ENCODE assay signal across 8 cellular contexts in genomic region chr18:23438046-23438377, GRCh38. TPM values are rescaled to one million over a fixed set of nuclear protein-coding genes. Genes with fewer than 3 reads are reported as not detected.
DNase-seq lines count a peak whose midpoint lies in the region; TF ChIP-seq lines count a peak whose summit lies in the region.

No MANE protein-coding gene starts in this region.

- no peak overlapping the region for H3K18ac ChIP-seq in neuronal stem cell (ENCODE audit: low read length)

- no peak overlapping the region for H3K4ac ChIP-seq in neuronal stem cell (ENCODE audit: low read length)

- no peak overlapping the region for H3K23ac ChIP-seq in neuronal stem cell (ENCODE audit: low read depth, low read length, poor library complexity)

- H3K27ac ChIP-seq in C4-2B: peak overlapping the region; percentile 71
- H3K27ac ChIP-seq in effector memory CD4-positive, alpha-beta T cell (ENCODE audit: insufficient read depth, low read length, poor library complexity, severe bottlenecking): no peak overlapping the region
- H3K27ac ChIP-seq in neuronal stem cell (replicated peaks; ENCODE audit: low read length): no peak overlapping the region

- no peak overlapping the region for H2BK12ac ChIP-seq in neuronal stem cell (ENCODE audit: low read length)

- no peak overlapping the region for H2AK5ac ChIP-seq in neuronal stem cell (ENCODE audit: low read depth, low read length)

- no peaks in the 10 kb centered on the region for H3K27me3 ChIP-seq in MG63
- H3K27me3 ChIP-seq in effector memory CD4-positive, alpha-beta T cell (replicated peaks; ENCODE audit: control insufficient read depth, insufficient read depth, low read length, poor library complexity, severe bottlenecking): no peaks in the 10 kb centered on the region
- peaks cover 0 to 8% (median 0%) of the 10 kb centered on the region in 3 experiments for H3K27me3 ChIP-seq in neuronal stem cell (ENCODE audit: control insufficient read depth in 3 of 3, insufficient read depth in 3 of 3, low read depth in 1 of 3, low read length in 3 of 3)

- peaks cover 2% of the 10 kb centered on the region for H3K79me1 ChIP-seq in neuronal stem cell (ENCODE audit: low read depth, low read length)

- no peaks in the 10 kb centered on the region for H3K9me3 ChIP-seq in MG63
- no peaks in the 10 kb centered on the region for H3K9me3 ChIP-seq in effector memory CD4-positive, alpha-beta T cell (ENCODE audit: control insufficient read depth, low read length)
- peaks cover 0 to 3% of the 10 kb centered on the region in 2 donors for H3K9me3 ChIP-seq in neuronal stem cell (replicated peaks in 1 of 2; ENCODE audit: control insufficient read depth in 2 of 2, insufficient read depth in 1 of 2, low read depth in 1 of 2, low read length in 2 of 2)

- no peak overlapping the region for H3K9ac ChIP-seq in neuronal stem cell (ENCODE audit: low read depth, low read length, poor library complexity)

- H3K4me3 ChIP-seq in MG63 (peak overlapping the region; percentile 76), neuronal stem cell (ENCODE audit: low read length in 2 of 2) (peak overlapping the region in 1 of 2 donors; percentile 87)
- H3K4me3 ChIP-seq in effector memory CD4-positive, alpha-beta T cell (ENCODE audit: insufficient read depth, low read depth, low read length, poor library complexity, severe bottlenecking): peak overlapping the region; percentile 73

- peaks cover 4% of the 10 kb centered on the region for H3K4me1 ChIP-seq in effector memory CD4-positive, alpha-beta T cell (ENCODE audit: control insufficient read depth, insufficient read depth, low read length, poor library complexity, severe bottlenecking)
- H3K4me1 ChIP-seq in neuronal stem cell (ENCODE audit: control insufficient read depth in 2 of 2, insufficient read depth in 1 of 2, low read depth in 1 of 2, low read length in 2 of 2): peaks cover 3 to 9% of the 10 kb centered on the region in 2 donors

- H3K36me3 ChIP-seq in MG63: no peaks in the 10 kb centered on the region
- no peaks in the 10 kb centered on the region for H3K36me3 ChIP-seq in effector memory CD4-positive, alpha-beta T cell (ENCODE audit: control insufficient read depth, insufficient read depth, low read length)
- no peaks in the 10 kb centered on the region for H3K36me3 ChIP-seq in neuronal stem cell (replicated peaks in 1 of 2; ENCODE audit: control insufficient read depth in 2 of 2, insufficient read depth in 2 of 2, low read length in 2 of 2)

- no peak overlapping the region for H2BK15ac ChIP-seq in neuronal stem cell (ENCODE audit: low read length)

- H2AFZ ChIP-seq in neuronal stem cell (ENCODE audit: low read length): peak overlapping the region; percentile 97

- no peak overlapping the region for H2BK5ac ChIP-seq in neuronal stem cell (ENCODE audit: low read length)

- H4K91ac ChIP-seq in neuronal stem cell (ENCODE audit: low read depth, low read length, poor library complexity): no peak overlapping the region

- no peak overlapping the region for H3K14ac ChIP-seq in neuronal stem cell (ENCODE audit: low read length)

- no peak overlapping the region for H2BK120ac ChIP-seq in neuronal stem cell (ENCODE audit: low read depth, low read length)

- no peak overlapping the region for H4K8ac ChIP-seq in neuronal stem cell (ENCODE audit: low read depth, low read length)

- no peak for TF ChIP-seq CTCF in C4-2B (conservative IDR thresholded peaks at IDR 0.05)

- no peak overlapping the region for H3K4me2 ChIP-seq in neuronal stem cell (ENCODE audit: insufficient read depth, low read length, poor library complexity, severe bottlenecking)

- DNase-seq in MG63: no peak
- no peak for DNase-seq in effector memory CD4-positive, alpha-beta T cell
- DNase-seq in neuronal stem cell (ENCODE audit: low spot score): no peak
- no peak for DNase-seq in T1000 (lab: John Stamatoyannopoulos, UW)
- no peak for DNase-seq in globus pallidus (ENCODE audit: low spot score)
- no peak for DNase-seq in SIG-M5 treated with dmso at 0.1 percent for 504 hours (lab: John Stamatoyannopoulos, UW; ENCODE audit: unreplicated experiment)
- no peak for DNase-seq in HK-2 (ENCODE audit: unreplicated experiment)

- no CpG with 5 or more reads among the region's 5 CpGs for WGBS in neuronal stem cell (ENCODE audit: extremely low coverage in 2 of 2, insufficient read length in 2 of 2, insufficient replicate concordance in 1 of 2), 2 donors

RNA-seq across cellular contexts. Expression of gene RIOK3, which starts 15.1 kb away (rescaled TPM):
- total RNA-seq in MG63 (2014; rRNA removed; shearing (Covaris generic); ENCODE audit: low replicate concordance): 35.9 and 41.3 TPM in 2 replicates
- polyA plus RNA-seq in neuronal stem cell (2013, experiment 1 of 2): 18.9 TPM
- polyA plus RNA-seq in neuronal stem cell (2013, experiment 2 of 2): 20.2 TPM
